ENCODE assay signal across 28 cellular contexts in the genomic region with DNA sequence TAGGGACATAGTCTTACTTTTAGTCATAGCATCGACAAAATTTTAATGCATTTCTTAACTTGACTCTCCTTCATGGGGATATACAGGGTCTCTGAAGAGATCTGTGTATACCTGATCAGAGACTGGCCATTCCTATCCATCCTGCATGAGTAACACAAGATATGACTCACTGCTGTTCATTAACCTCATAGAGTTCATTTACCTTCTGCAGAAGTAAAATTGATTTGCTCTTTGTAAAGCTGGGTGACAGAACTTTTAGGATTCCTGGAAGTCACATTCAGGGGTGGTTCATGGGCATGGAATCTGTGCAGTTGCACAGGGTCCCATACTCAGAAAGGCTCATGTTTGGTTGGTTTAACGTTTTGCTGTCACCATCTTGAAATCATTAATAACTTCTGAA. TPM values are rescaled to one million over a fixed set of nuclear protein-coding genes. Genes with fewer than 3 reads are reported as not detected.
DNase-seq lines count a peak whose midpoint lies in the region; ATAC-seq, FAIRE-seq and TF ChIP-seq lines count a peak whose summit lies in the region.
"Had no signal": no experiment of that assay in that cellular context is flagged by ENCODE, and none has a peak within 500 bp of the region (broad histone marks: within the 10 kb centered on the region; RNA-seq: fewer than 3 reads in every experiment).

No MANE protein-coding gene starts in this region.

- H3K9me3 ChIP-seq in PC-3 (ENCODE audit: low read length) = no peaks in the 10 kb centered on the region
- H3K9me3 ChIP-seq in endothelial cell of umbilical vein (replicated peaks; ENCODE audit: control insufficient read depth, insufficient read depth, low read length) = no peaks in the 10 kb centered on the region
- H3K9me3 ChIP-seq in endodermal cell (ENCODE audit: control insufficient read depth, low read length) = no peaks in the 10 kb centered on the region
- H3K9me3 ChIP-seq: spleen had no signal

- TF ChIP-seq CTCF in PC-3 (conservative IDR thresholded peaks at IDR 0.05; ENCODE audit: low read depth, low read length) (no peak), endothelial cell of umbilical vein (IDR thresholded peaks at IDR 0.05; ENCODE audit: extremely low read depth in 1 of 2, insufficient read depth in 1 of 2, low read depth in 1 of 2, low read length in 2 of 2) (no peak), nephron (IDR thresholded peaks at IDR 0.05; ENCODE audit: unreplicated experiment in 3 of 3) (no peak), endodermal cell (conservative IDR thresholded peaks at IDR 0.05) (no peak)

- H4K20me1 ChIP-seq in PC-3 (ENCODE audit: low read length) (no peaks in the 10 kb centered on the region), endothelial cell of umbilical vein (replicated peaks; ENCODE audit: control insufficient read depth, extremely low read depth, insufficient read depth, low read length) (no peaks in the 10 kb centered on the region)

- peaks cover 9% of the 10 kb centered on the region for H3K4me1 ChIP-seq in PC-3 (ENCODE audit: insufficient read depth, low read length)
- no peaks in the 10 kb centered on the region for H3K4me1 ChIP-seq in endothelial cell of umbilical vein (ENCODE audit: control insufficient read depth, extremely low read depth, insufficient read depth, low read length)
- H3K4me1 ChIP-seq in endodermal cell (ENCODE audit: control insufficient read depth, insufficient read depth, low read length) = no peaks in the 10 kb centered on the region

- no peaks in the 10 kb centered on the region for H3K9me1 ChIP-seq in endothelial cell of umbilical vein (replicated peaks; ENCODE audit: control insufficient read depth, extremely low read depth, insufficient read depth, low read length)

- no peaks in the 10 kb centered on the region for H3K9me2 ChIP-seq in PC-3 (replicated peaks; ENCODE audit: low read length)

- no peaks in the 10 kb centered on the region for H3K27me3 Mint-ChIP-seq in nephron (ENCODE audit: low read depth)
- H3K27me3 Mint-ChIP-seq in endodermal cell (ENCODE audit: insufficient read depth) = no peaks in the 10 kb centered on the region
- H3K27me3 Mint-ChIP-seq: activated CD4-positive, alpha-beta memory T cell treated with anti-CD3 and anti-CD28 coated beads for 36 hours; dendritic cell treated with granulocyte-macrophage colony-stimulating factor and Interleukin-4, amounts not matched to agents 40 ng/mL and 50 ng/mL, for 4 days; memory B cell had no signal

- intact Hi-C loops in PC-3 (cut with micrococcal nuclease) = no loop called here
- intact Hi-C loops in endothelial cell of umbilical vein (cut with micrococcal nuclease) = loop anchor here (10.0 kb wide), 1 partner anchor 450 kb away; no protein-coding TSS in a partner anchor

- H3K4me2 ChIP-seq in PC-3 (ENCODE audit: low read length) (no peak overlapping the region), endothelial cell of umbilical vein (ENCODE audit: insufficient read depth, low read length) (no peak overlapping the region)

- CTCF ChIA-PET in PC-3 (lab: Charles Lee) (no interaction called here), endothelial cell of umbilical vein (lab: Charles Lee) (no interaction called here)

- no peak overlapping the region for H3K4me3 ChIP-seq in PC-3 (ENCODE audit: low read length)
- no peak overlapping the region for H3K4me3 ChIP-seq in endothelial cell of umbilical vein (replicated peaks in 1 of 3; ENCODE audit: insufficient read depth in 1 of 3, low read depth in 1 of 3, low read length in 3 of 3)
- H3K4me3 ChIP-seq in endodermal cell (ENCODE audit: low read length) = no peak overlapping the region
- H3K4me3 ChIP-seq: spleen had no signal

- FAIRE-seq in endothelial cell of umbilical vein (lab: Jason Lieb, UNC) = no peak
- FAIRE-seq: GM12892, GM19239 had no signal

- no peaks in the 10 kb centered on the region for H3F3A ChIP-seq in PC-3 (ENCODE audit: low read length, unreplicated experiment)

- H3K27ac Mint-ChIP-seq in nephron (peak overlapping the region in 2 of 3 experiments; percentile 29 to 64), endodermal cell (no peak overlapping the region)
- H3K27ac Mint-ChIP-seq: activated CD4-positive, alpha-beta memory T cell treated with anti-CD3 and anti-CD28 coated beads for 36 hours; dendritic cell treated with granulocyte-macrophage colony-stimulating factor and Interleukin-4, amounts not matched to agents 40 ng/mL and 50 ng/mL, for 4 days; memory B cell; WTC11 had no signal

- H3K79me2 ChIP-seq in PC-3 (ENCODE audit: low read length) = no peaks in the 10 kb centered on the region
- H3K79me2 ChIP-seq in endothelial cell of umbilical vein (ENCODE audit: control insufficient read depth, insufficient read depth, low read length) = no peaks in the 10 kb centered on the region

- H3K9ac ChIP-seq in PC-3 (ENCODE audit: low read length) (no peak overlapping the region), endothelial cell of umbilical vein (replicated peaks; ENCODE audit: extremely low read depth, insufficient read depth, low read length) (no peak overlapping the region), endodermal cell (ENCODE audit: extremely low read depth, low read length, poor library complexity, severe bottlenecking) (no peak overlapping the region)

- dilution Hi-C loops in endothelial cell of umbilical vein (cut with MboI; ENCODE audit: extremely low pct_ligation_motif_present, low sequenced_read_pairs) = no loop called here

- H3K9me3 Mint-ChIP-seq in nephron (no peaks in the 10 kb centered on the region), endodermal cell (no peaks in the 10 kb centered on the region)
- H3K9me3 Mint-ChIP-seq: activated CD4-positive, alpha-beta memory T cell treated with anti-CD3 and anti-CD28 coated beads for 36 hours; dendritic cell treated with granulocyte-macrophage colony-stimulating factor and Interleukin-4, amounts not matched to agents 40 ng/mL and 50 ng/mL, for 4 days; memory B cell; WTC11 had no signal

- H3K36me3 Mint-ChIP-seq in nephron (ENCODE audit: low read depth) (no peaks in the 10 kb centered on the region), endodermal cell (ENCODE audit: low read depth) (no peaks in the 10 kb centered on the region)
- H3K36me3 Mint-ChIP-seq: activated CD4-positive, alpha-beta memory T cell treated with anti-CD3 and anti-CD28 coated beads for 36 hours; memory B cell; WTC11 had no signal

- ATAC-seq in PC-3 (peak; percentile 77), GM21737 (IDR thresholded peaks at IDR 0.05; ENCODE audit: unreplicated experiment) (no peak)
- ATAC-seq: WTC11 had no signal

- H3K27me3 ChIP-seq in PC-3 (ENCODE audit: low read length) (no peaks in the 10 kb centered on the region), endothelial cell of umbilical vein (ENCODE audit: control insufficient read depth in 2 of 2, insufficient read depth in 2 of 2, low read length in 2 of 2) (no peaks in the 10 kb centered on the region), endodermal cell (ENCODE audit: control insufficient read depth, insufficient read depth, low read length, poor library complexity, severe bottlenecking) (no peaks in the 10 kb centered on the region)
- H3K27me3 ChIP-seq: spleen had no signal

- TF ChIP-seq POLR2A in endothelial cell of umbilical vein (IDR thresholded peaks at IDR 0.05; ENCODE audit: low read depth, low read length) = no peak

- H3K36me3 ChIP-seq in PC-3 (ENCODE audit: low read depth, low read length) = no peaks in the 10 kb centered on the region
- no peaks in the 10 kb centered on the region for H3K36me3 ChIP-seq in endothelial cell of umbilical vein (ENCODE audit: control insufficient read depth in 2 of 2, extremely low read depth in 1 of 2, insufficient read depth in 2 of 2, low read length in 2 of 2)
- no peaks in the 10 kb centered on the region for H3K36me3 ChIP-seq in endodermal cell (ENCODE audit: control insufficient read depth, insufficient read depth, low read length)
- H3K36me3 ChIP-seq: spleen had no signal

- no TSS peak for BruUV-seq in PC-3 (replicated peaks; lab: Mats Ljungman, UMichigan)
- BruUV-seq in endothelial cell of umbilical vein (replicated peaks; lab: Mats Ljungman, UMichigan) = no TSS peak

- 80 to 91% methylated on average over 1 to 2 of the region's 2 CpGs for WGBS in endodermal cell (ENCODE audit: insufficient coverage in 1 of 2, insufficient read length in 1 of 2), 2 experiments

- H2AFZ ChIP-seq in PC-3 (ENCODE audit: low read length) (no peak overlapping the region), endothelial cell of umbilical vein (ENCODE audit: low read depth, low read length) (no peak overlapping the region)

- POLR2A ChIA-PET in PC-3 (lab: Charles Lee; ENCODE audit: unreplicated experiment) = no interaction called here
- POLR2A ChIA-PET in endothelial cell of umbilical vein (lab: Charles Lee) = no interaction called here

- H3K4me1 Mint-ChIP-seq in nephron = peaks cover 40% of the 10 kb centered on the region
- H3K4me1 Mint-ChIP-seq in endodermal cell = no peaks in the 10 kb centered on the region
- H3K4me1 Mint-ChIP-seq: memory B cell, WTC11 had no signal

- peak; percentile 31 for DNase-seq in HCEC 1CT
- DNase-seq in PC-3 = peak; percentile 50
- DNase-seq in endothelial cell of umbilical vein (ENCODE audit: low read depth, low spot score) = no peak
- DNase-seq in A172 (ENCODE audit: low spot score) = no peak
- no peak for DNase-seq in endodermal cell
- DNase-seq: activated CD4-positive, alpha-beta memory T cell treated with anti-CD3 and anti-CD28 coated beads for 36 hours; activated T-cell treated with anti-CD3 and anti-CD28 coated beads for 4 hours; amniotic stem cell; DMS53; foreskin melanocyte; islet precursor cell; MM.1S; NCI-H146; NCI-H524; occipital lobe; retina; spleen; stimulated activated CD4-positive, alpha-beta T cell treated with anti-CD3 and anti-CD28 coated beads, Interleukin-4, amount 100 ng/mL, for 1 hour; stimulated activated naive CD4-positive, alpha-beta T cell; T-helper 9 cell had no signal

- H3K4me3 Mint-ChIP-seq in nephron (no peak overlapping the region), endodermal cell (no peak overlapping the region)
- H3K4me3 Mint-ChIP-seq: activated CD4-positive, alpha-beta memory T cell treated with anti-CD3 and anti-CD28 coated beads for 36 hours; dendritic cell treated with granulocyte-macrophage colony-stimulating factor and Interleukin-4, amounts not matched to agents 40 ng/mL and 50 ng/mL, for 4 days; memory B cell; WTC11 had no signal

- no peak overlapping the region for H3K27ac ChIP-seq in PC-3 (ENCODE audit: low read length)
- no peak overlapping the region for H3K27ac ChIP-seq in endothelial cell of umbilical vein (ENCODE audit: insufficient read depth, low read depth, low read length)
- no peak overlapping the region for H3K27ac ChIP-seq in endodermal cell (ENCODE audit: low read depth, low read length)
- H3K27ac ChIP-seq: HL-60 had no signal

RNA-seq across cellular contexts. Expression of gene PDE7B, which starts 53.2 kb away (rescaled TPM):
- total RNA-seq in PC-3 (2014; rRNA removed) = not detected in 2 replicates
- 21.3 and 25.1 TPM in 2 replicates for total RNA-seq in endothelial cell of umbilical vein
- 20.6 and 21.1 TPM in 2 replicates for polyA plus RNA-seq in endothelial cell of umbilical vein
- polyA plus RNA-seq in endothelial cell of umbilical vein (2011; cell fraction: cytosol; rRNA removed) = 11.0 and 15.6 TPM in 2 replicates
- polyA plus RNA-seq in endothelial cell of umbilical vein (2011; cell fraction: nucleus; rRNA removed) = 26.1 and 32.5 TPM in 2 replicates
- polyA plus RNA-seq in endothelial cell of umbilical vein (2012) = 7.7 and 8.9 TPM in 2 replicates
- 30.1 and 33.2 TPM in 2 replicates for polyA minus RNA-seq in endothelial cell of umbilical vein
- 3.8 TPM for polyA minus RNA-seq in endothelial cell of umbilical vein (2011; cell fraction: cytosol; rRNA and poly(A)+ RNA removed)
- 52.6 and 56.8 TPM in 2 replicates for polyA minus RNA-seq in endothelial cell of umbilical vein (2011; cell fraction: nucleus; rRNA and poly(A)+ RNA removed)
- total RNA-seq in A172 (2014; rRNA removed; shearing (Covaris generic)) = 0.05 TPM in 1 of 2 replicates, not detected in the other
- total RNA-seq in endodermal cell = under 1 TPM in 1 of 2 donors, not detected in 1; 0.26 TPM
- polyA plus RNA-seq in endodermal cell (2013, experiment 1 of 2) = 0.28 TPM
- 0.25 TPM for polyA plus RNA-seq in endodermal cell (2013, experiment 2 of 2)
- total RNA-seq: WTC11 had no signal

Comparison
In these comparisons a context has a peak if more than half of its experiments do, and no peak if none do; other contexts are left out.
1. DNase-seq: peak in HCEC 1CT (single experiment) and PC-3 (single experiment); none in endothelial cell of umbilical vein (single experiment), A172 (single experiment) and endodermal cell (single experiment).
2. RNA of gene PDE7B, which starts 53.2 kb away (total RNA-seq): 21.3 to 25.1 TPM in endothelial cell of umbilical vein; 0.26 TPM in endodermal cell, 0.05 TPM in A172 and not detected in PC-3; every median in the first group is over 10 times any median in the second.